11 cellular contexts compared by ENCODE assay signal in the genomic region with DNA sequence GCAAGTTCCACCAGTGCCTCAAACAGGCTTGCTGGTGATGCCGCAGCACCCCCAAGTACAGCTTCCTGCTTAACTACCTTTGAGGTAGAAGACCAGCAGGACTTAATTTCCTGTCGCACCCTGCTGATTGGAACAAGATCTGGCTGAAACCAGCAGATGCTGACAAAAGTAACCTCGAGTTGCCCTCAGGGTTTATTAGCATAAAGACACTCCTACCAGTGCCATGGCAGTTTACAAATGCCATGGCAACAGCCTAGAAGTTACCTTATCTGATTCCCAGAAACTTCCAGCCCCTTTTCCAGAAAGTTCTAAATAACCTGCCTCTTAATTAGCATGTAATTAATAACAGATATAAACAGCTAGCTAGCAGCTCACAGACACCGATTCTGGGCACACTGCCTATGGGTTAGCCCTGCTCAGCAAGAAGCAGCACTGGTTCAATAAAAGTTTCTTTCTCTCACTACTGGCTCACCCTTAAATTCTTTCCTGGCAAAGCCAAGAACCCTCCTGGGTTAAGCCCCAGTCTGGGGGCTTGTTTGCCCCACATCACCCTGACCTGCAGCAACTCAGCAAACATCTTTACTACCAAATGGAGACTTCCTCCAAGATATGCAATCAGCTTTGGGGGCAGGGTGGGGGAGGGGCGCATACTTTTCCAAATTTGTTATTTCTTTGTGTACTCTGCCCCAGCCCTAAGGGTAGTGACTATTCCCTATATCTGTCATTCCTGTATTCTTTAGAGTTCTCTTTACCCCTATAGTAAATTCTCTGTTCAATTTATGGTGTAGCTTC. TPM values are rescaled to one million over a fixed set of nuclear protein-coding genes. Genes with fewer than 3 reads are reported as not detected.
DNase-seq lines count a peak whose midpoint lies in the region; ATAC-seq, FAIRE-seq and TF ChIP-seq lines count a peak whose summit lies in the region.
"Had no signal": no experiment of that assay in that cellular context is flagged by ENCODE, and none has a peak within 500 bp of the region (broad histone marks: within the 10 kb centered on the region; RNA-seq: fewer than 3 reads in every experiment).

No MANE protein-coding gene starts in this region.

- H3K9me3 ChIP-seq in SK-N-MC (ENCODE audit: low read depth, low read length) (no peaks in the 10 kb centered on the region), neural progenitor cell (ENCODE audit: low read depth) (no peaks in the 10 kb centered on the region)

- H3K4me1 Mint-ChIP-seq in neural progenitor cell = peaks cover 18% of the 10 kb centered on the region

- H4K20me1 ChIP-seq in neural progenitor cell (ENCODE audit: low read depth) = no peaks in the 10 kb centered on the region

- H3K4me1 ChIP-seq in neural progenitor cell = no peaks in the 10 kb centered on the region

- H3K27ac ChIP-seq in SK-N-MC = peak overlapping the region; percentile 80
- H3K27ac ChIP-seq in neural progenitor cell = no peak overlapping the region

- H3K9me3 Mint-ChIP-seq in neural progenitor cell = peaks cover 10% of the 10 kb centered on the region
- H3K9me3 Mint-ChIP-seq: activated T-cell treated with anti-CD3 and anti-CD28 coated beads, Interleukin-2, amount 50 U/mL, for 72 hours had no signal

- peak; percentile 7 for FAIRE-seq in bronchial epithelial cell (lab: Jason Lieb, UNC)

- no peak overlapping the region for H3K4me2 ChIP-seq in neural progenitor cell

- H3K27ac Mint-ChIP-seq in neural progenitor cell = peak overlapping the region; percentile 68
- H3K27ac Mint-ChIP-seq: activated T-cell treated with anti-CD3 and anti-CD28 coated beads, Interleukin-2, amount 50 U/mL, for 72 hours had no signal

- H3K4me3 ChIP-seq in SK-N-MC = peak overlapping the region; percentile 62
- no peak overlapping the region for H3K4me3 ChIP-seq in bronchial epithelial cell (ENCODE audit: low read depth, low read length)
- no peak overlapping the region for H3K4me3 ChIP-seq in neural progenitor cell

- no peak overlapping the region for H2AFZ ChIP-seq in neural progenitor cell (replicated peaks)

- peaks cover 16% of the 10 kb centered on the region for H3K36me3 Mint-ChIP-seq in neural progenitor cell

- H3K9ac ChIP-seq in SK-N-MC (ENCODE audit: insufficient read length) = no peak overlapping the region
- no peak overlapping the region for H3K9ac ChIP-seq in neural progenitor cell

- H3K27me3 ChIP-seq in bronchial epithelial cell (ENCODE audit: control insufficient read depth, insufficient read depth, low read length) = no peaks in the 10 kb centered on the region
- H3K27me3 ChIP-seq in neural progenitor cell = no peaks in the 10 kb centered on the region

- H3K4me3 Mint-ChIP-seq in neural progenitor cell = no peak overlapping the region
- H3K4me3 Mint-ChIP-seq: activated T-cell treated with anti-CD3 and anti-CD28 coated beads, Interleukin-2, amount 50 U/mL, for 72 hours had no signal

- no peak for ATAC-seq in GM18909 (IDR thresholded peaks at IDR 0.05; ENCODE audit: poor library complexity, unreplicated experiment)

- no peaks in the 10 kb centered on the region for H3K79me2 ChIP-seq in neural progenitor cell (ENCODE audit: low read depth)

- peaks cover 3% of the 10 kb centered on the region for H3K27me3 Mint-ChIP-seq in neural progenitor cell (ENCODE audit: insufficient read depth, low read depth)

- H3K36me3 ChIP-seq in SK-N-MC (ENCODE audit: insufficient read depth, low read length) (no peaks in the 10 kb centered on the region), bronchial epithelial cell (ENCODE audit: control insufficient read depth, insufficient read depth, low read length) (no peaks in the 10 kb centered on the region), neural progenitor cell (no peaks in the 10 kb centered on the region)

- no peak for TF ChIP-seq CTCF in bronchial epithelial cell (IDR thresholded peaks at IDR 0.05; ENCODE audit: insufficient read depth, low read length, severe bottlenecking)
- TF ChIP-seq CTCF in neural progenitor cell (IDR thresholded peaks at IDR 0.05) = no peak

- H3F3A ChIP-seq in neural progenitor cell (ENCODE audit: low read depth) = no peaks in the 10 kb centered on the region

- DNase-seq in activated CD4-positive, CD25-positive, alpha-beta regulatory T cell treated with anti-CD3 and anti-CD28 coated beads, Interleukin-2, amount 50 U/mL, for 16 hours (ENCODE audit: low read depth, low spot score) = peak; percentile 6
- no peak for DNase-seq in activated CD4-positive, CD25-positive, alpha-beta regulatory T cell treated with anti-CD3 and anti-CD28 coated beads, Interleukin-2, amount 50 U/mL, for 72 hours
- DNase-seq in SK-N-MC (ENCODE audit: low read depth, low spot score) (peak; percentile 86), bronchial epithelial cell (ENCODE audit: low read depth) (peak; percentile 60), neural progenitor cell (ENCODE audit: low spot score) (no peak), DMS114 treated with DMSO at 0.1 percent for 48 hours (lab: John Stamatoyannopoulos, UW; ENCODE audit: unreplicated experiment) (no peak), glomerular visceral epithelial cell (ENCODE audit: extremely low spot score) (no peak)
- DNase-seq: activated T-cell treated with anti-CD3 and anti-CD28 coated beads, Interleukin-2, amount 50 U/mL, for 72 hours; left cardiac atrium; MV-4-11 had no signal

RNA-seq across cellular contexts. Expression of a gene that starts 54.2 kb away (rescaled TPM):
- total RNA-seq in bronchial epithelial cell = 44.8 and 73.2 TPM in 2 replicates
- total RNA-seq in neural progenitor cell (ENCODE audit: low replicate concordance) = 54.6 and 66.6 TPM in 2 replicates

Comparison
In these comparisons a context has a peak if more than half of its experiments do, and no peak if none do; other contexts are left out.
1. DNase-seq: peak in activated CD4-positive, CD25-positive, alpha-beta regulatory T cell treated with anti-CD3 and anti-CD28 coated beads, Interleukin-2, amount 50 U/mL, for 16 hours (single experiment), SK-N-MC (single experiment) and bronchial epithelial cell (single experiment); none in activated CD4-positive, CD25-positive, alpha-beta regulatory T cell treated with anti-CD3 and anti-CD28 coated beads, Interleukin-2, amount 50 U/mL, for 72 hours (single experiment), neural progenitor cell (single experiment), DMS114 treated with DMSO at 0.1 percent for 48 hours (single experiment) and glomerular visceral epithelial cell (single experiment).